Comparison of ENCODE assay signal across 8 cellular contexts in genomic region chr17:15943971-15944719, GRCh38. TPM values are rescaled to one million over a fixed set of nuclear protein-coding genes. Genes with fewer than 3 reads are reported as not detected.
A peak's percentile ranks its signal among the peaks of the same experiment; 100 is the strongest.
DNase-seq lines count a peak whose midpoint lies in the region; ATAC-seq, FAIRE-seq and TF ChIP-seq lines count a peak whose summit lies in the region.

No MANE protein-coding gene starts in this region.

- ATAC-seq in A549: no peak
- ATAC-seq in GM21737 (IDR thresholded peaks at IDR 0.05; ENCODE audit: unreplicated experiment): no peak

- no peaks in the 10 kb centered on the region for H4K20me1 ChIP-seq in OCI-LY7 (ENCODE audit: insufficient read depth, low read length)

- intact Hi-C loops in OCI-LY7 (cut with micrococcal nuclease; ENCODE audit: unreplicated experiment): no loop called here

- H3K4me1 ChIP-seq in A549 (peaks cover 27% of the 10 kb centered on the region), mucosa of stomach (ENCODE audit: control insufficient read depth, insufficient read depth, low read length) (peaks cover 35% of the 10 kb centered on the region), OCI-LY7 (ENCODE audit: insufficient read depth, low read length, poor library complexity, severe bottlenecking) (no peaks in the 10 kb centered on the region)

- WGBS in A549 (ENCODE audit: missing lambda C conversion rate): 80% methylated on average over 35 of the region's 37 CpGs

- POLR2A ChIA-PET in A549 (lab: Yijun Ruan, JAX) (interaction anchor here (2.0 kb wide), 1 partner anchor 54 kb away, joined by 24 read pairs; the partner anchor contains the start of genes TTC19 and ZSWIM7), HEK293T (lab: Yijun Ruan, JAX) (interaction anchor here (0.7 to 7.4 kb wide), 13 partner anchors 8 to 96 kb away, joined by 3 to 74 read pairs (median 6); partner anchors contain the start of genes TTC19 and ZSWIM7), OCI-LY7 (lab: Charles Lee) (interaction anchor here (0.5 kb wide), 1 partner anchor 48 kb away, joined by 5 read pairs; no protein-coding TSS in a partner anchor)

- H3K27ac ChIP-seq in A549 (peak overlapping the region; percentile 90 to 95), OCI-LY7 (ENCODE audit: low read depth, low read length, poor library complexity, severe bottlenecking) (no peak overlapping the region)

- DNase-seq in A549 (ENCODE audit: low read depth in 1 of 2, low spot score in 1 of 2) (no peak), HEK293T (ENCODE audit: extremely low spot score) (no peak), bronchial epithelial cell (ENCODE audit: low read depth) (no peak), COLO829 (ENCODE audit: low spot score) (no peak), amygdala (lab: John Stamatoyannopoulos, UW) (no peak), OCI-LY7 (ENCODE audit: low spot score) (no peak)

- H2AFZ ChIP-seq in OCI-LY7 (ENCODE audit: low read length): no peak overlapping the region

- TF ChIP-seq CTCF in A549 (IDR thresholded peaks at IDR 0.05): no peak
- TF ChIP-seq CTCF in bronchial epithelial cell (IDR thresholded peaks at IDR 0.05; ENCODE audit: insufficient read depth, low read length, severe bottlenecking): no peak
- TF ChIP-seq CTCF in OCI-LY7 (conservative IDR thresholded peaks at IDR 0.05; ENCODE audit: low read length): no peak

- no peak for TF ChIP-seq RAD21 in A549 (conservative IDR thresholded peaks at IDR 0.05 in 1 of 2, IDR thresholded peaks at IDR 0.05 in 1 of 2)

- H3K4me3 ChIP-seq in A549 (peak overlapping the region; percentile 78), bronchial epithelial cell (ENCODE audit: low read depth, low read length) (peak overlapping the region; percentile 82), mucosa of stomach (ENCODE audit: low read length) (no peak overlapping the region), OCI-LY7 (ENCODE audit: low read depth, low read length, poor library complexity, severe bottlenecking) (no peak overlapping the region)

- H3K9me2 ChIP-seq in OCI-LY7 (ENCODE audit: insufficient read depth, low read length): no peaks in the 10 kb centered on the region

- TF ChIP-seq EP300 in A549 (IDR thresholded peaks at IDR 0.05): no peak

- no peaks in the 10 kb centered on the region for H3K36me3 ChIP-seq in bronchial epithelial cell (ENCODE audit: control insufficient read depth, insufficient read depth, low read length)
- H3K36me3 ChIP-seq in mucosa of stomach (ENCODE audit: control insufficient read depth, insufficient read depth, low read length): no peaks in the 10 kb centered on the region
- H3K36me3 ChIP-seq in OCI-LY7 (ENCODE audit: insufficient read depth, low read length): no peaks in the 10 kb centered on the region

- CTCF ChIA-PET in A549 (lab: Yijun Ruan, JAX) (interaction anchor here (0.6 to 7.2 kb wide), 30 partner anchors 9 to 686 kb away, joined by 3 to 105 read pairs (median 8); partner anchors contain the start of genes TTC19 and ZSWIM7), HEK293T (lab: Yijun Ruan, JAX) (interaction anchor here (0.6 to 2.6 kb wide), 11 partner anchors 8 to 230 kb away, joined by 3 to 14 read pairs (median 6); no protein-coding TSS in a partner anchor), OCI-LY7 (lab: Charles Lee; ENCODE audit: unreplicated experiment) (no interaction called here)

- H3K9ac ChIP-seq in mucosa of stomach (ENCODE audit: low read length): peak overlapping the region; percentile 55

- BruUV-seq in OCI-LY7 (replicated peaks; lab: Mats Ljungman, UMichigan): no TSS peak

- peak overlapping the region; percentile 98 for H3K4me2 ChIP-seq in A549
- H3K4me2 ChIP-seq in OCI-LY7 (ENCODE audit: low read length): no peak overlapping the region

- peaks cover 15% of the 10 kb centered on the region; the same call in 2 of the 3 replicates for H3K9me3 ChIP-seq in A549
- no peaks in the 10 kb centered on the region for H3K9me3 ChIP-seq in mucosa of stomach (ENCODE audit: control insufficient read depth, low read length)
- H3K9me3 ChIP-seq in OCI-LY7 (ENCODE audit: low read length): no peaks in the 10 kb centered on the region

- no peaks in the 10 kb centered on the region for H3K79me2 ChIP-seq in OCI-LY7 (ENCODE audit: insufficient read depth, low read depth, low read length)

- FAIRE-seq in A549 (lab: Jason Lieb, UNC) (no peak), bronchial epithelial cell (lab: Jason Lieb, UNC) (no peak)

- no peaks in the 10 kb centered on the region for H3K27me3 ChIP-seq in bronchial epithelial cell (ENCODE audit: control insufficient read depth, insufficient read depth, low read length)
- peaks cover 24% of the 10 kb centered on the region for H3K27me3 ChIP-seq in mucosa of stomach (ENCODE audit: control insufficient read depth, insufficient read depth, low read length)

- TF ChIP-seq POLR2A in A549 (IDR thresholded peaks at IDR 0.05; ENCODE audit: low read length): no peak

TF ChIP-seq in A549, 52 proteins besides CTCF, POLR2A, EP300 and RAD21:
- TF ChIP-seq GATA3 (IDR thresholded peaks at IDR 0.05; ENCODE audit: borderline replicate concordance): no peak
- TF ChIP-seq JUN (IDR thresholded peaks at IDR 0.05): no peak
- no peak for TF ChIP-seq RFX5 (IDR thresholded peaks at IDR 0.05)
- no peak for TF ChIP-seq TP53 (CRISPR knock-in tag; IDR thresholded peaks at IDR 0.05)

TF ChIP-seq in HEK293T, 16 proteins besides CTCF, POLR2A, EP300 and RAD21:
- TF ChIP-seq L3MBTL2 (conservative IDR thresholded peaks at IDR 0.05) (peak; percentile 77), TARDBP (IDR thresholded peaks at IDR 0.05) (no peak), FOXA1 (IDR thresholded peaks at IDR 0.05) (no peak), SP1 (IDR thresholded peaks at IDR 0.05) (no peak), HDGF (IDR thresholded peaks at IDR 0.05; ENCODE audit: borderline replicate concordance) (no peak), ELF4 (IDR thresholded peaks at IDR 0.05) (no peak), ZNF384 (IDR thresholded peaks at IDR 0.05) (no peak)

RNA-seq across cellular contexts. Expression of gene ADORA2B, which starts 0.8 kb away (rescaled TPM):
- polyA plus RNA-seq in A549 (2011; rRNA removed) (10.2 and 14.4 TPM in 2 replicates), A549 (2017; fragmentation: RNase III; extraction: RNeasy Plus Mini Kit Qiagen cat#74134 plus additional on column Dnase treatment) (5.7 to 6.3 TPM (median 6.2 TPM) in 3 replicates)
- polyA plus RNA-seq in A549 (2012; cell fraction: cytosol; rRNA removed): 6.1 and 8.5 TPM in 2 replicates
- 7.3 and 7.9 TPM in 2 replicates for polyA plus RNA-seq in A549 (2012; cell fraction: nucleus; rRNA removed)
- polyA minus RNA-seq in A549 (2011; rRNA and poly(A)+ RNA removed): 10.2 and 14.4 TPM in 2 replicates
- total RNA-seq in bronchial epithelial cell (26.2 and 36.1 TPM in 2 replicates), OCI-LY7 (2022) (not detected in 2 replicates)
- total RNA-seq in OCI-LY7 (2014; rRNA removed; shearing (Covaris generic)): not detected in 2 replicates

RNA-seq across cellular contexts. Expression of gene ZSWIM7, which starts 55.4 kb away (rescaled TPM):
- polyA plus RNA-seq in A549 (2011; rRNA removed) (65.5 and 72.7 TPM in 2 replicates), A549 (2017; fragmentation: RNase III; extraction: RNeasy Plus Mini Kit Qiagen cat#74134 plus additional on column Dnase treatment) (56.1 to 62.9 TPM (median 60.0 TPM) in 3 replicates)
- polyA plus RNA-seq in A549 (2012; cell fraction: cytosol; rRNA removed): 69.6 and 76.1 TPM in 2 replicates
- polyA plus RNA-seq in A549 (2012; cell fraction: nucleus; rRNA removed): 33.4 and 40.0 TPM in 2 replicates
- 17.1 and 24.2 TPM in 2 replicates for polyA minus RNA-seq in A549 (2011; rRNA and poly(A)+ RNA removed)
- total RNA-seq in bronchial epithelial cell (24.2 and 41.1 TPM in 2 replicates), OCI-LY7 (2022) (27.4 and 33.2 TPM in 2 replicates)
- 27.2 and 34.7 TPM in 2 replicates for total RNA-seq in OCI-LY7 (2014; rRNA removed; shearing (Covaris generic))

RNA-seq across cellular contexts. Expression of gene TTC19, which starts 55.5 kb away (rescaled TPM):
- polyA plus RNA-seq in A549 (2011; rRNA removed) (16.6 and 23.6 TPM in 2 replicates), A549 (2017; fragmentation: RNase III; extraction: RNeasy Plus Mini Kit Qiagen cat#74134 plus additional on column Dnase treatment) (30.3 to 33.7 TPM (median 31.3 TPM) in 3 replicates)
- polyA plus RNA-seq in A549 (2012; cell fraction: cytosol; rRNA removed): 7.5 and 11.9 TPM in 2 replicates
- polyA plus RNA-seq in A549 (2012; cell fraction: nucleus; rRNA removed): 14.8 and 21.5 TPM in 2 replicates
- 19.2 and 20.5 TPM in 2 replicates for polyA minus RNA-seq in A549 (2011; rRNA and poly(A)+ RNA removed)
- total RNA-seq in bronchial epithelial cell (32.5 and 34.8 TPM in 2 replicates), OCI-LY7 (2022) (43.2 and 43.7 TPM in 2 replicates)
- total RNA-seq in OCI-LY7 (2014; rRNA removed; shearing (Covaris generic)): 42.0 and 57.3 TPM in 2 replicates

Comparison
In these comparisons a context has a peak if more than half of its experiments do, and no peak if none do; other contexts are left out.
1. H3K4me3 ChIP-seq: peak in A549 (single experiment) and bronchial epithelial cell (single experiment); none in mucosa of stomach (single experiment) and OCI-LY7 (single experiment).
2. RNA of gene ADORA2B, which starts 0.8 kb away (total RNA-seq): 26.2 to 36.1 TPM in bronchial epithelial cell; not detected in OCI-LY7; every median in the first group is over 10 times any median in the second.